Comparison of ENCODE assay signal across 8 cellular contexts in the genomic region with DNA sequence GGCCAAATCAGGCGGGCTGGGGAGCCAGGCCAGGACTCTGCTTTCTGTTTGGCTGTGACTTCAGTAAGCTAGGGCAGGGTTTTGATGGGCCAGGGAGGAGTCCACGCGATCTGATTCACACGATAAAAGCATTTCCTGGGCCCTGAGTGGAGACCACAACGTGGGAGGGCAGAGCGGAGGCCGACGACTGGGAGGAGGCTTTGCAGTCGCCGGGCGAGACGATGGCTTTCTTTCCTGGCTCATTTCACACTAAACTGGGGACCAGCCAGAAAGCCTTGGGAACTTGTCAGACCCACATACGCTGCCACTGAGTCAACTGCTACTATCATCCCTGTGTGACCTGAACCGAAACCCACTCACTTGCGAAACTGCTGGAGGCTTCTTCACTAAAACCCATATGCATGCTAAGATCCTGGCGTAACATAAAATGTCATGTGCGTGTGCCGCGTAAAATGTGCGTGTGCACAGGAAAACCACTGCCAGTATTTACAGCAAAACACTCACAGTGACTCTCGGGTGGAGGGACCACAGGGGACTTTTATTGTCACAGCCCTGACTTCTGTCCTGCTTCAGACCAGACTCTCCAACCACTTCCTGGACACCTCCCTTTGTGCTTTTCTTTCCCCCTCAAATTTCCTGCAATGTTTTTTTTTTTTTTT. TPM values are rescaled to one million over a fixed set of nuclear protein-coding genes. Genes with fewer than 3 reads are reported as not detected.
A peak's percentile ranks its signal among the peaks of the same experiment; 100 is the strongest.
DNase-seq lines count a peak whose midpoint lies in the region; ATAC-seq and TF ChIP-seq lines count a peak whose summit lies in the region.

No MANE protein-coding gene starts in this region.

- H3K27me3 ChIP-seq in GM23248 (replicated peaks; ENCODE audit: insufficient read depth), result no peaks in the 10 kb centered on the region
- H3K27me3 ChIP-seq in adipocyte (replicated peaks; ENCODE audit: control insufficient read depth, insufficient read depth, low read length), result no peaks in the 10 kb centered on the region

- no peak for TF ChIP-seq POLR2A in lower leg skin (IDR thresholded peaks at IDR 0.05)

- ATAC-seq in HG02885 (IDR thresholded peaks at IDR 0.05; ENCODE audit: poor library complexity, unreplicated experiment), result no peak

- H3K4me1 ChIP-seq in GM23248 (ENCODE audit: insufficient read depth) (peaks cover 20% of the 10 kb centered on the region), adipocyte (ENCODE audit: control insufficient read depth, insufficient read depth, low read length) (peaks cover 20% of the 10 kb centered on the region)

- peak overlapping the region; percentile 52 for H3K4me2 ChIP-seq in GM23248 (ENCODE audit: unreplicated experiment)

- intact Hi-C loops in lower leg skin (cut with DNase I; ENCODE audit: low total_unique reads), result no loop called here

- peak overlapping the region; percentile 86 for H3K9ac ChIP-seq in GM23248
- peak overlapping the region; percentile 60 for H3K9ac ChIP-seq in adipocyte (ENCODE audit: low read length)

- no peak for TF ChIP-seq CTCF in AG04449 (IDR thresholded peaks at IDR 0.05; ENCODE audit: insufficient read depth, low read length, missing control alignments)
- TF ChIP-seq CTCF in lower leg skin (IDR thresholded peaks at IDR 0.05), result no peak

- 2% methylated on average over 21 of the region's 21 CpGs for WGBS in GM23248 (ENCODE audit: low coverage in 1 of 2, low lambda C conversion rate in 2 of 2, missing lambda C conversion rate in 2 of 2), 2 experiments
- WGBS in lower leg skin, 2 donors, result 8 to 13% methylated on average over 21 of the region's 21 CpGs

- CTCF ChIA-PET in AG04449 (lab: Yijun Ruan, JAX), result interaction anchor here (1.8 to 34.2 kb wide), 5 partner anchors 7 to 51 kb away, joined by 6 to 1209 read pairs (median 15); a partner anchor contains a TSS

- H3K9me3 ChIP-seq in GM23248 (ENCODE audit: low read depth) (no peaks in the 10 kb centered on the region), adipocyte (ENCODE audit: control insufficient read depth, low read length) (no peaks in the 10 kb centered on the region)

- peak overlapping the region; percentile 98 for H3K27ac ChIP-seq in GM23248

- H3K4me3 ChIP-seq in AG04449 (ENCODE audit: low read depth, low read length), result peak overlapping the region; percentile 12
- peak overlapping the region; percentile 56 for H3K4me3 ChIP-seq in GM23248
- peak overlapping the region; percentile 56 for H3K4me3 ChIP-seq in adipocyte (ENCODE audit: low read length)
- H3K4me3 ChIP-seq in lower leg skin (ENCODE audit: low read depth, poor library complexity, severe bottlenecking), result no peak overlapping the region

- H3K9me2 ChIP-seq in GM23248 (ENCODE audit: insufficient read depth), result no peaks in the 10 kb centered on the region

- H3K79me2 ChIP-seq in GM23248 (ENCODE audit: insufficient read depth), result no peaks in the 10 kb centered on the region

- H4K20me1 ChIP-seq in GM23248 (ENCODE audit: insufficient read depth), result no peaks in the 10 kb centered on the region

- POLR2A ChIA-PET in AG04449 (lab: Yijun Ruan, JAX), result no interaction called here

- peaks cover 19% of the 10 kb centered on the region; the same call in 1 of the 2 replicates for H3F3A ChIP-seq in GM23248 (ENCODE audit: insufficient read depth)

- in situ Hi-C loops in GM23248 (cut with MboI), result no loop called here

- DNase-seq in AG04449 (ENCODE audit: low read depth, low spot score) (peak; percentile 64), GM23248 (peak; percentile 99), T-helper 1 cell (peak; percentile 66 to 95 (median 76)), adipocyte (ENCODE audit: low read depth) (peak; percentile 85), lower leg skin (ENCODE audit: low spot score in 2 of 2) (peak; percentile 88 to 97), NCI-H2107 (lab: John Stamatoyannopoulos, UW) (no peak)
- DNase-seq in stimulated activated CD8-positive, alpha-beta memory T cell treated with anti-CD3 and anti-CD28 coated beads, Interleukin-15, amount 100 ng/mL, for 24 hours (ENCODE audit: low read depth), result peak; percentile 50

- H3K36me3 ChIP-seq in GM23248 (ENCODE audit: low read depth), result no peaks in the 10 kb centered on the region
- no peaks in the 10 kb centered on the region for H3K36me3 ChIP-seq in adipocyte (ENCODE audit: control insufficient read depth, insufficient read depth, low read length, severe bottlenecking)

- peak overlapping the region; percentile 57 for H2AFZ ChIP-seq in GM23248

RNA-seq across cellular contexts. Expression of a gene that starts 14.2 kb away (rescaled TPM):
- 8.9 and 10.0 TPM in 2 replicates for total RNA-seq in GM23248 (2014; rRNA removed; shearing (Covaris generic))
- 12.7 and 12.9 TPM in 2 replicates for polyA plus RNA-seq in GM23248 (2016; fragmentation: Nextera tagmentation; extraction: Ambion mirVana)
- total RNA-seq in lower leg skin, result 10 to 100 TPM; 53.7 to 76.1 (median 62.6) TPM

RNA-seq across cellular contexts. Expression of a gene that starts 22.1 kb away (rescaled TPM):
- total RNA-seq in GM23248 (2014; rRNA removed; shearing (Covaris generic)), result 6.3 and 8.3 TPM in 2 replicates
- 1.1 and 1.6 TPM in 2 replicates for polyA plus RNA-seq in GM23248 (2016; fragmentation: Nextera tagmentation; extraction: Ambion mirVana)
- total RNA-seq in lower leg skin, result 10 to 100 TPM in 3 of 4 donors, 1 to 10 TPM in 1; 9.7 to 14.4 (median 10.7) TPM

RNA-seq across cellular contexts. Expression of a gene that starts 24.4 kb away (rescaled TPM):
- 1.5 and 3.4 TPM in 2 replicates for total RNA-seq in GM23248 (2014; rRNA removed; shearing (Covaris generic))
- polyA plus RNA-seq in GM23248 (2016; fragmentation: Nextera tagmentation; extraction: Ambion mirVana), result 0.43 and 0.93 TPM in 2 replicates
- total RNA-seq in lower leg skin, result 1 to 10 TPM in 3 of 4 donors, under 1 TPM in 1; 0.42 to 7.5 (median 4.0) TPM

RNA-seq across cellular contexts. Expression of a gene that starts 48.0 kb away (rescaled TPM):
- total RNA-seq in GM23248 (2014; rRNA removed; shearing (Covaris generic)), result not detected in 2 replicates
- polyA plus RNA-seq in GM23248 (2016; fragmentation: Nextera tagmentation; extraction: Ambion mirVana), result 0.72 TPM in 1 of 2 replicates, not detected in the other
- not detected for total RNA-seq in lower leg skin
